In genomic region chr9:2859776-2860379, GRCh38 we compare ENCODE assay signal across 9 cellular contexts. TPM values are rescaled to one million over a fixed set of nuclear protein-coding genes. Genes with fewer than 3 reads are reported as not detected.
DNase-seq lines count a peak whose midpoint lies in the region; ATAC-seq and TF ChIP-seq lines count a peak whose summit lies in the region.
"Had no signal": no experiment of that assay in that cellular context is flagged by ENCODE, and none has a peak within 500 bp of the region (broad histone marks: within the 10 kb centered on the region; RNA-seq: fewer than 3 reads in every experiment).

No MANE protein-coding gene starts in this region.

- H4K20me1 ChIP-seq in osteoblast (ENCODE audit: insufficient read depth, low read length), result no peaks in the 10 kb centered on the region

- TF ChIP-seq CTCF in HL-60 (IDR thresholded peaks at IDR 0.05; ENCODE audit: insufficient read depth, low read length), result peak; percentile 81
- TF ChIP-seq CTCF in osteoblast (IDR thresholded peaks at IDR 0.05; ENCODE audit: extremely low read depth, low read depth, low read length), result peak; percentile 94

- H3K9me3 ChIP-seq in osteoblast (ENCODE audit: low read depth, low read length), result no peaks in the 10 kb centered on the region
- H3K9me3 ChIP-seq: uterus had no signal

- no peaks in the 10 kb centered on the region for H3K36me3 ChIP-seq in osteoblast (ENCODE audit: insufficient read depth, low read length)
- H3K36me3 ChIP-seq: uterus had no signal

- no peak for ATAC-seq in GM21360 (IDR thresholded peaks at IDR 0.05; ENCODE audit: unreplicated experiment)

- peaks cover 4% of the 10 kb centered on the region for H3K27me3 ChIP-seq in HL-60 (ENCODE audit: insufficient read depth, poor library complexity, severe bottlenecking)
- H3K27me3 ChIP-seq in osteoblast (ENCODE audit: insufficient read depth, low read length), result peaks cover 18% of the 10 kb centered on the region
- H3K27me3 ChIP-seq: uterus had no signal

- H2AFZ ChIP-seq in osteoblast (ENCODE audit: low read length), result peak overlapping the region; percentile 5

- H3K27ac ChIP-seq in HL-60 (replicated peaks) (no peak overlapping the region), osteoblast (ENCODE audit: low read depth, low read length) (no peak overlapping the region)
- H3K27ac ChIP-seq: uterus had no signal

- no peak overlapping the region for H3K4me2 ChIP-seq in osteoblast (ENCODE audit: insufficient read depth, low read length)

- DNase-seq in SIG-M5 treated with dmso at 0.1 percent for 504 hours (lab: John Stamatoyannopoulos, UW; ENCODE audit: unreplicated experiment), result peak; percentile 44
- no peak for DNase-seq in SIG-M5 (lab: John Stamatoyannopoulos, UW)
- DNase-seq in HL-60 (ENCODE audit: low read depth in 1 of 2, low spot score in 1 of 2), result peak in 1 of 2 experiments; percentile 61
- DNase-seq in NCI-H82 (lab: John Stamatoyannopoulos, UW), result peak; percentile 79
- peak; percentile 23 for DNase-seq in activated T-cell treated with anti-CD3 and anti-CD28 coated beads for 1 hour (ENCODE audit: low read depth)
- DNase-seq in fibroblast of peridontal ligament (ENCODE audit: extremely low read depth), result peak; percentile 58
- DNase-seq in osteoblast (ENCODE audit: insufficient read length, low spot score, missing footprints), result peak; percentile 80

- H3K4me3 ChIP-seq in HL-60 (replicated peaks; ENCODE audit: insufficient read depth, low read length) (no peak overlapping the region), osteoblast (ENCODE audit: insufficient read depth, low read length) (no peak overlapping the region)
- H3K4me3 ChIP-seq: uterus had no signal

- H3K4me1 ChIP-seq in osteoblast (ENCODE audit: insufficient read depth, low read length), result no peaks in the 10 kb centered on the region
- H3K4me1 ChIP-seq: uterus had no signal

- H3K79me2 ChIP-seq in osteoblast (ENCODE audit: insufficient read depth, low read length), result no peaks in the 10 kb centered on the region

RNA-seq across cellular contexts. Expression of gene PUM3, which starts 16.0 kb away (rescaled TPM):
- total RNA-seq in osteoblast, result 35.4 and 40.2 TPM in 2 replicates
